ENCODE assay signal across 15 cellular contexts in the genomic region with DNA sequence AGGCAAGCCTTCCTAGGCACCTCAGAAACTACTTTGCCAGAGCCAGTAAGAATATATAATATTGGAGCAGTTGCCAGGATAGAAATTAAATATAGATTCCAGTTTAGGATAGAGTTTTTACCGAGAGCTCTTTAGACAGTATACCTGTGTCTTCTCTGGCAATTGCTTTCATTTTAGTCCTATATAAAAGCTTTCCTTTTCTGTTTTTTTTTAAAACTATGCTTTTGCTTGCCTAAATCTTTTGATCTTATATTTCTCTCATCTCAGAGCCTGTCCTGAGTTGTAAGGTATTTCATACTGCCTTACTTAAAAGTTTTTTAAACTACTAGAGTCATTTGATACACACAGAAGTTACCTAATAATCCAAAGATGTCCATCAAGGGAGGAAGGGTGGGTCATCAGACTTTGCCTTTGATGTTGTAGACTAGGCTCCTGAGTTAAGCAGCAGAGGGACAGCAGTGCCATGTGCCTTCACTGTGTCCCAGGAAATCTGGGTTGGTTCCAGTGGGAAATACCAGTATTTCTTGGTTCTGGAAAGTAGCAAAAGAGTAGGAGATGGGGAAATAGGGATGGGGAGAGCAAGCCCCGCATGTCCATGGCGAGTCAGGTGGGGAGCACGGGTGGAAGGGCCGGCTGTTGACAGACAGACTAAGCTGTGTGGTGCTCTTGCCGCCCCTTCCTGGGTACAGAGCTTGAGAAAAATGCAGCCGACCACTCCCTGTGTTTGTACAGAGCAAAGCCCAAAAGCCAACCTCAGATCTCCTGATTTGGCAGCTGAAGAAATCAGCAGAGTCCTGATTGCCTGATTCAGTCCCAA. TPM values are rescaled to one million over a fixed set of nuclear protein-coding genes. Genes with fewer than 3 reads are reported as not detected.
A peak's percentile ranks its signal among the peaks of the same experiment; 100 is the strongest.
DNase-seq lines count a peak whose midpoint lies in the region; ATAC-seq and TF ChIP-seq lines count a peak whose summit lies in the region.
"Had no signal": no experiment of that assay in that cellular context is flagged by ENCODE, and none has a peak within 500 bp of the region (broad histone marks: within the 10 kb centered on the region; RNA-seq: fewer than 3 reads in every experiment).

No MANE protein-coding gene starts in this region.

- TF ChIP-seq EP300 in transverse colon (IDR thresholded peaks at IDR 0.05; ENCODE audit: low read depth) = no peak

- ATAC-seq in HG02870 (IDR thresholded peaks at IDR 0.05; ENCODE audit: unreplicated experiment) = no peak

- dilution Hi-C loops in mammary epithelial cell (cut with HindIII; ENCODE audit: low sequenced_read_pairs) = no loop called here

- peaks cover 24% of the 10 kb centered on the region for H3K4me1 Mint-ChIP-seq in activated T-helper 2 cell treated with anti-CD3 and anti-CD28 coated beads, Interferon-gamma antibody, Interleukin-2, Interleukin-4, amounts not matched to agents 10 μg/mL and 5 μg/mL and 100 μg/mL, durations not matched to agents 14 hours and 24 hours and 36 hours (ENCODE audit: low read depth)

- H4K20me1 ChIP-seq in mammary epithelial cell (ENCODE audit: insufficient read depth, low read length) = no peaks in the 10 kb centered on the region

- H3K4me1 ChIP-seq in breast epithelium (no peaks in the 10 kb centered on the region), mammary epithelial cell (ENCODE audit: insufficient read depth, low read length) (peaks cover 20% of the 10 kb centered on the region), mesodermal cell (ENCODE audit: control insufficient read depth, insufficient read depth, low read length, poor library complexity, severe bottlenecking) (peaks cover 16% of the 10 kb centered on the region), transverse colon (no peaks in the 10 kb centered on the region)

- H3K79me2 ChIP-seq in mammary epithelial cell (ENCODE audit: insufficient read depth, low read length) = no peaks in the 10 kb centered on the region

- no peaks in the 10 kb centered on the region for H3K27me3 Mint-ChIP-seq in activated T-helper 2 cell treated with anti-CD3 and anti-CD28 coated beads, Interferon-gamma antibody, Interleukin-2, Interleukin-4, amounts not matched to agents 10 μg/mL and 5 μg/mL and 100 μg/mL, durations not matched to agents 14 hours and 24 hours and 36 hours (ENCODE audit: low read depth)
- H3K27me3 Mint-ChIP-seq: effector memory CD8-positive, alpha-beta T cell had no signal

- H3K27ac Mint-ChIP-seq in activated T-helper 2 cell treated with anti-CD3 and anti-CD28 coated beads, Interferon-gamma antibody, Interleukin-2, Interleukin-4, amounts not matched to agents 10 μg/mL and 5 μg/mL and 100 μg/mL, durations not matched to agents 14 hours and 24 hours and 36 hours = peak overlapping the region; percentile 92

- peaks cover 51% of the 10 kb centered on the region for H3K36me3 Mint-ChIP-seq in activated T-helper 2 cell treated with anti-CD3 and anti-CD28 coated beads, Interferon-gamma antibody, Interleukin-2, Interleukin-4, amounts not matched to agents 10 μg/mL and 5 μg/mL and 100 μg/mL, durations not matched to agents 14 hours and 24 hours and 36 hours (ENCODE audit: low read depth)

- intact Hi-C loops in breast epithelium (cut with DNase I; ENCODE audit: low total_unique reads) = no loop called here
- intact Hi-C loops in mammary epithelial cell (cut with micrococcal nuclease) = no loop called here
- intact Hi-C loops in activated T-helper 2 cell treated with anti-CD3 and anti-CD28 coated beads, Interferon-gamma antibody, Interleukin-2, Interleukin-4, amounts not matched to agents 10 μg/mL and 5 μg/mL and 100 μg/mL, durations not matched to agents 14 hours and 24 hours and 36 hours (cut with micrococcal nuclease) = loop anchor here (2.0 kb wide), 1 partner anchor 43 kb away; no protein-coding TSS in a partner anchor
- intact Hi-C loops in transverse colon (cut with DNase I; ENCODE audit: low total_unique reads) = no loop called here

- DNase-seq in breast epithelium (ENCODE audit: low spot score in 2 of 2) (no peak), mammary epithelial cell (no peak), transverse colon (no peak), DMS53 treated with DMSO at 0.1 percent for 48 hours (lab: John Stamatoyannopoulos, UW; ENCODE audit: unreplicated experiment) (no peak), iPS-NIHi7 (ENCODE audit: extremely low spot score) (no peak)
- no peak for DNase-seq in activated T-helper 2 cell treated with anti-CD3 and anti-CD28 coated beads, Interferon-gamma antibody, Interleukin-2, Interleukin-4, amounts not matched to agents 10 μg/mL and 5 μg/mL and 100 μg/mL, durations not matched to agents 14 hours and 24 hours and 36 hours (ENCODE audit: low spot score)
- DNase-seq: effector memory CD8-positive, alpha-beta T cell; EL; HFFc6; NCI-H1436; retina; SHP77 treated with DMSO at 0.1 percent for 48 hours had no signal

- H3K27ac ChIP-seq in breast epithelium (peak overlapping the region; percentile 55 to 77), mammary epithelial cell (ENCODE audit: insufficient read depth, low read depth, low read length) (no peak overlapping the region), mesodermal cell (ENCODE audit: low read depth, low read length, severe bottlenecking) (peak overlapping the region; percentile 37), transverse colon (peak overlapping the region; percentile 20 to 62 (median 24))

- H3K27me3 ChIP-seq in breast epithelium (no peaks in the 10 kb centered on the region), mammary epithelial cell (ENCODE audit: insufficient read depth, low read length) (no peaks in the 10 kb centered on the region), transverse colon (no peaks in the 10 kb centered on the region)

- no peak overlapping the region for H3K4me2 ChIP-seq in mammary epithelial cell (ENCODE audit: insufficient read depth, low read depth, low read length)

- BruUV-seq in mammary epithelial cell (replicated peaks; lab: Mats Ljungman, UMichigan) = no TSS peak

- H3K4me3 ChIP-seq in breast epithelium (no peak overlapping the region), mammary epithelial cell (replicated peaks in 1 of 3; ENCODE audit: insufficient read depth in 1 of 3, low read depth in 2 of 3, low read length in 3 of 3) (no peak overlapping the region), mesodermal cell (ENCODE audit: extremely low read depth, insufficient read depth, low read length, poor library complexity, severe bottlenecking) (no peak overlapping the region), transverse colon (no peak overlapping the region)

- H3K36me3 ChIP-seq in breast epithelium = no peaks in the 10 kb centered on the region
- peaks cover 20% of the 10 kb centered on the region for H3K36me3 ChIP-seq in mammary epithelial cell (ENCODE audit: insufficient read depth, low read length)
- H3K36me3 ChIP-seq in mesodermal cell (ENCODE audit: control insufficient read depth, insufficient read depth, low read length) = peaks cover 84% of the 10 kb centered on the region
- H3K36me3 ChIP-seq in transverse colon = peaks cover 0 to 17% (median 6%) of the 10 kb centered on the region in 4 donors

- whole genome bisulfite sequencing in mammary epithelial cell (ENCODE audit: low coverage, missing lambda C conversion rate) = 87% methylated on average over 7 of the region's 7 CpGs
- 96% methylated on average over 6 to 7 of the region's 7 CpGs for WGBS in mesodermal cell (ENCODE audit: insufficient coverage in 2 of 2), 2 experiments
- WGBS in transverse colon (ENCODE audit: low coverage in 1 of 2), 2 donors = 83 to 93% methylated on average over 2 to 7 of the region's 7 CpGs

- H3K9me3 ChIP-seq in breast epithelium = no peaks in the 10 kb centered on the region
- no peaks in the 10 kb centered on the region for H3K9me3 ChIP-seq in mammary epithelial cell (replicated peaks; ENCODE audit: insufficient read depth, low read length)
- H3K9me3 ChIP-seq in mesodermal cell (ENCODE audit: control insufficient read depth, low read length) = no peaks in the 10 kb centered on the region
- no peaks in the 10 kb centered on the region for H3K9me3 ChIP-seq in transverse colon

- TF ChIP-seq POLR2A in breast epithelium (IDR thresholded peaks at IDR 0.05) (no peak), transverse colon (IDR thresholded peaks at IDR 0.05) (no peak)

- H3K4me3 Mint-ChIP-seq in activated T-helper 2 cell treated with anti-CD3 and anti-CD28 coated beads, Interferon-gamma antibody, Interleukin-2, Interleukin-4, amounts not matched to agents 10 μg/mL and 5 μg/mL and 100 μg/mL, durations not matched to agents 14 hours and 24 hours and 36 hours (ENCODE audit: low read depth) = no peak overlapping the region
- H3K4me3 Mint-ChIP-seq: effector memory CD8-positive, alpha-beta T cell; HFFc6 had no signal

- in situ Hi-C loops in mammary epithelial cell (cut with MboI; ENCODE audit: low sequenced_read_pairs in 2 of 2) = no loop called here
- in situ Hi-C loops in transverse colon (cut with MboI; ENCODE audit: low pct_ligation_motif_present in 1 of 4, low pct_unique_long_range_greater_than_20kb in 1 of 4, low sequenced_read_pairs in 3 of 4) = no loop called here

- H3K9me3 Mint-ChIP-seq in activated T-helper 2 cell treated with anti-CD3 and anti-CD28 coated beads, Interferon-gamma antibody, Interleukin-2, Interleukin-4, amounts not matched to agents 10 μg/mL and 5 μg/mL and 100 μg/mL, durations not matched to agents 14 hours and 24 hours and 36 hours = no peaks in the 10 kb centered on the region
- H3K9me3 Mint-ChIP-seq: effector memory CD8-positive, alpha-beta T cell; HFFc6 had no signal

- no peak for TF ChIP-seq CTCF in breast epithelium (IDR thresholded peaks at IDR 0.05)
- no peak for TF ChIP-seq CTCF in mammary epithelial cell (conservative IDR thresholded peaks at IDR 0.05 in 1 of 2, IDR thresholded peaks at IDR 0.05 in 1 of 2; ENCODE audit: extremely low read depth in 1 of 2, insufficient read depth in 1 of 2, low read depth in 1 of 2, low read length in 2 of 2)
- TF ChIP-seq CTCF in transverse colon (IDR thresholded peaks at IDR 0.05) = no peak

- CTCF ChIA-PET in mammary epithelial cell (lab: Charles Lee; ENCODE audit: low non-redundant PET) = interaction anchor here (0.5 kb wide), 1 partner anchor 221 kb away, joined by 4 read pairs; no protein-coding TSS in a partner anchor

- H3K9ac ChIP-seq in mammary epithelial cell (ENCODE audit: insufficient read depth, low read length) = no peak overlapping the region

- no peak overlapping the region for H2AFZ ChIP-seq in mammary epithelial cell (ENCODE audit: low read depth, low read length)

RNA-seq across cellular contexts. Expression of gene MCAM, which starts 11.2 kb away (rescaled TPM):
- 1,000 to 10,000 TPM in 1 of 3 donors, 100 to 1,000 TPM in 2; 170 to 1,725 (median 408) TPM for total RNA-seq in breast epithelium
- 100 to 1,000 TPM in 1 of 2 donors, 10 to 100 TPM in 1; 47.2 to 409 TPM for total RNA-seq in mammary epithelial cell
- 75.0 TPM for polyA plus RNA-seq in mammary epithelial cell
- 36.1 TPM for polyA minus RNA-seq in mammary epithelial cell
- total RNA-seq in activated T-helper 2 cell treated with anti-CD3 and anti-CD28 coated beads, Interferon-gamma antibody, Interleukin-2, Interleukin-4, amounts not matched to agents 10 μg/mL and 5 μg/mL and 100 μg/mL, durations not matched to agents 14 hours and 24 hours and 36 hours = 6.0 and 7.2 TPM in 2 replicates
- 143 TPM for polyA plus RNA-seq in mesodermal cell (2013, experiment 1 of 2)
- 121 TPM for polyA plus RNA-seq in mesodermal cell (2013, experiment 2 of 2)
- 100 to 1,000 TPM in 3 of 4 donors, 10 to 100 TPM in 1; 87.4 to 466 (median 150) TPM for total RNA-seq in transverse colon

RNA-seq across cellular contexts. Expression of gene RNF26, which starts 28.6 kb away (rescaled TPM):
- total RNA-seq in breast epithelium = 10 to 100 TPM in 1 of 3 donors, 1 to 10 TPM in 2; 8.8 to 11.2 (median 9.7) TPM
- 10 to 100 TPM in 1 of 2 donors, 1 to 10 TPM in 1; 3.7 to 34.4 TPM for total RNA-seq in mammary epithelial cell
- 39.1 TPM for polyA plus RNA-seq in mammary epithelial cell
- 66.6 TPM for polyA minus RNA-seq in mammary epithelial cell
- total RNA-seq in activated T-helper 2 cell treated with anti-CD3 and anti-CD28 coated beads, Interferon-gamma antibody, Interleukin-2, Interleukin-4, amounts not matched to agents 10 μg/mL and 5 μg/mL and 100 μg/mL, durations not matched to agents 14 hours and 24 hours and 36 hours = 29.9 and 32.6 TPM in 2 replicates
- 52.6 TPM for polyA plus RNA-seq in mesodermal cell (2013, experiment 1 of 2)
- polyA plus RNA-seq in mesodermal cell (2013, experiment 2 of 2) = 50.2 TPM
- total RNA-seq in transverse colon = 10 to 100 TPM; 10.0 to 27.3 (median 13.9) TPM

RNA-seq across cellular contexts. Expression of gene C1QTNF5, which starts 34.9 kb away (rescaled TPM):
- total RNA-seq in breast epithelium (10 to 100 TPM; 14.3 to 55.0 (median 38.0) TPM), mammary epithelial cell (under 1 TPM in 1 of 2 donors, not detected in 1; 0.50 TPM), transverse colon (10 to 100 TPM in 2 of 4 donors, 1 to 10 TPM in 2; 7.6 to 20.5 (median 11.4) TPM)
- 0.07 TPM for polyA plus RNA-seq in mammary epithelial cell
- polyA minus RNA-seq in mammary epithelial cell = not detected
- not detected in 2 replicates for total RNA-seq in activated T-helper 2 cell treated with anti-CD3 and anti-CD28 coated beads, Interferon-gamma antibody, Interleukin-2, Interleukin-4, amounts not matched to agents 10 μg/mL and 5 μg/mL and 100 μg/mL, durations not matched to agents 14 hours and 24 hours and 36 hours
- polyA plus RNA-seq in mesodermal cell (2013, experiment 1 of 2) = 18.2 TPM
- polyA plus RNA-seq in mesodermal cell (2013, experiment 2 of 2) = 16.6 TPM

RNA-seq across cellular contexts. Expression of gene MFRP, which starts 40.7 kb away (rescaled TPM):
- total RNA-seq in breast epithelium = under 1 TPM in 1 of 3 donors, not detected in 2; 0.16 TPM
- not detected for total RNA-seq in mammary epithelial cell
- not detected for polyA plus RNA-seq in mammary epithelial cell
- not detected for polyA minus RNA-seq in mammary epithelial cell
- total RNA-seq in activated T-helper 2 cell treated with anti-CD3 and anti-CD28 coated beads, Interferon-gamma antibody, Interleukin-2, Interleukin-4, amounts not matched to agents 10 μg/mL and 5 μg/mL and 100 μg/mL, durations not matched to agents 14 hours and 24 hours and 36 hours = not detected in 2 replicates
- not detected for polyA plus RNA-seq in mesodermal cell (2013, experiment 1 of 2)
- polyA plus RNA-seq in mesodermal cell (2013, experiment 2 of 2) = 0.10 TPM
- under 1 TPM in 1 of 4 donors, not detected in 3; 0.32 TPM for total RNA-seq in transverse colon
- total RNA-seq: HFFc6, urinary bladder had no signal
